In the genomic region with DNA sequence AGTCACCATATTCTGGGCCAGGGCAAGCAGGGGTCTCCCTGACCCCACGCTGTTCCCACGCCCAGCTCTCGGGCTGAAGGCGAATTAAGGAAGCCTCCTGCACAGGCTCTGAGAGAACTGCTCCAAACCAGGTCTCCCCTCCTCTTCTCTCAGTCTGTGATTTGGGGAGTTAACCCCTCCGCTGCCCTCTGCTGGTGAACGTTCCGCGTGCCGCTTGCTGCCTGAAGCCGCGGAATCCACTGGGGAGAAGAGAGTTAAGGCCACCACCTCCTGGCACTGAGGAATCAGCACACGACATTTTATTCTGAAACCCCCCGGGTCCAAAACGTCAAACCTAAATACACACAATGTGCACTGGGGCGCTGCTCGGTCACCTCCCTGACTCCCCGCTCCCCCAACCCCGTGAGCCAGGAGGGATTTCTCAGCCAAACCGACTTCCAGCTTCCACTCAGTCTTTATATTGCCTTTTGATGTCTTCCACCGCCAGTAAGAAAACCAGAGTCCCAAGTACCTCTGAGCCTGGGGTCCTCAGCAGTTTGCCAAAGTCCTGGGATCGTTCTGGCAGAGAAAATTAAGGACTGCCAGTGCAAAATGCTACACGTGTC, we compare ENCODE assay signal across 8 cellular contexts. TPM values are rescaled to one million over a fixed set of nuclear protein-coding genes. Genes with fewer than 3 reads are reported as not detected.
DNase-seq lines count a peak whose midpoint lies in the region; ATAC-seq lines count a peak whose summit lies in the region.

No MANE protein-coding gene starts in this region.

- DNase-seq in Daoy (ENCODE audit: low read depth) (peak; percentile 58), HuH-7 (ENCODE audit: low spot score) (peak; percentile 34), left ventricle myocardium superior (peak; percentile 60), NCI-H1048 (lab: John Stamatoyannopoulos, UW) (no peak)
- DNase-seq in activated T-cell treated with anti-CD3 and anti-CD28 coated beads, Interleukin-2, amount 50 U/mL, for 48 hours: peak; percentile 60 to 63
- DNase-seq in stimulated activated CD4-positive, alpha-beta T cell treated with anti-CD3 and anti-CD28 coated beads, Interleukin-2, amount 100 ng/mL, for 24 hours: peak; percentile 36 to 62

- ATAC-seq in left ventricle myocardium superior: peak; percentile 32
- no peak for ATAC-seq in HG03469 (IDR thresholded peaks at IDR 0.05; ENCODE audit: unreplicated experiment)
- no peak for ATAC-seq in GM21447 (IDR thresholded peaks at IDR 0.05; ENCODE audit: unreplicated experiment)

- intact Hi-C loops in left ventricle myocardium superior (cut with micrococcal nuclease): no loop called here

RNA-seq across cellular contexts. Expression of gene RCVRN, which starts 54.4 kb away (rescaled TPM):
- not detected in 2 replicates for total RNA-seq in Daoy (2014; rRNA removed; shearing (Covaris generic))
- total RNA-seq in left ventricle myocardium superior: 0.12 TPM
